ENCODE assay signal across 9 cellular contexts in the genomic region with DNA sequence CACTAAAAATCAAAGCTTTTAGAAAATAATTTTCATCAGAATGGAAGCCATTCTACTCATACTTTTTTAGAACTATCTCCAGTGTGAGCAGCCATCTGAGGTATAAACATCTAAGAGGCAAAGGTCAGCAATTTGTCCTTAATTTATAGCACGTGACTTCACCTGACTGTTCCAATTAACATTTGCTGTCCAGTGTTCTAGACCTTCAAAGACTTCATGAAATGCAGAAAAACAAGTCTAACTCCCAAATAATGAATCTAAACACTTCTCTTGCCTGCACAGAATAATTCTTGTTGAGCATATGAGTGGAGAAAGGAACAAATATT. TPM values are rescaled to one million over a fixed set of nuclear protein-coding genes. Genes with fewer than 3 reads are reported as not detected.
A peak's percentile ranks its signal among the peaks of the same experiment; 100 is the strongest.
DNase-seq lines count a peak whose midpoint lies in the region; TF ChIP-seq lines count a peak whose summit lies in the region.
"Had no signal": no experiment of that assay in that cellular context is flagged by ENCODE, and none has a peak within 500 bp of the region (broad histone marks: within the 10 kb centered on the region; RNA-seq: fewer than 3 reads in every experiment).

No MANE protein-coding gene starts in this region.

- peak overlapping the region; percentile 72 for H2AFZ ChIP-seq in fibroblast of lung (ENCODE audit: low read length)

- H3K4me3 ChIP-seq in SJSA1 (no peak overlapping the region), fibroblast of lung (replicated peaks in 1 of 4; ENCODE audit: control extremely low read depth in 1 of 4, insufficient read depth in 1 of 4, low read depth in 3 of 4, low read length in 4 of 4) (peak overlapping the region; percentile 30 to 56 (median 46)), rectal smooth muscle tissue (ENCODE audit: low read length) (peak overlapping the region; percentile 60)

- H3K9ac ChIP-seq in fibroblast of lung (ENCODE audit: insufficient read depth, low read length) (peak overlapping the region; percentile 47), rectal smooth muscle tissue (ENCODE audit: low read length) (no peak overlapping the region)

- CTCF ChIA-PET in HEK293T (lab: Yijun Ruan, JAX) = no interaction called here

- H3K27me3 ChIP-seq in SJSA1 (replicated peaks) = no peaks in the 10 kb centered on the region
- no peaks in the 10 kb centered on the region for H3K27me3 ChIP-seq in fibroblast of lung (ENCODE audit: control insufficient read depth, insufficient read depth, low read length)
- H3K27me3 ChIP-seq in rectal smooth muscle tissue (ENCODE audit: control insufficient read depth, insufficient read depth, low read length) = no peaks in the 10 kb centered on the region

- POLR2A ChIA-PET in HEK293T (lab: Yijun Ruan, JAX) = no interaction called here

- peaks cover 47% of the 10 kb centered on the region for H3K79me2 ChIP-seq in fibroblast of lung (ENCODE audit: control insufficient read depth, insufficient read depth, low read length)

- peak overlapping the region; percentile 96 for H3K4me2 ChIP-seq in fibroblast of lung (ENCODE audit: extremely low read depth, insufficient read depth, low read length)

- H3K4me1 ChIP-seq in SJSA1 (replicated peaks) (peaks cover 6% of the 10 kb centered on the region; the same call in 1 of the 2 replicates), fibroblast of lung (ENCODE audit: control insufficient read depth, extremely low read depth, insufficient read depth, low read length) (no peaks in the 10 kb centered on the region), rectal smooth muscle tissue (ENCODE audit: control insufficient read depth, insufficient read depth, low read length) (peaks cover 7% of the 10 kb centered on the region)

- H3K9me3 ChIP-seq in SJSA1 (replicated peaks) (no peaks in the 10 kb centered on the region), fibroblast of lung (ENCODE audit: control insufficient read depth, insufficient read depth, low read depth, low read length) (no peaks in the 10 kb centered on the region)

- no peak for TF ChIP-seq CTCF in fibroblast of lung (conservative IDR thresholded peaks at IDR 0.05 in 1 of 2, IDR thresholded peaks at IDR 0.05 in 1 of 2; ENCODE audit: low read depth in 1 of 2, low read length in 2 of 2)

- H4K20me1 ChIP-seq in fibroblast of lung (ENCODE audit: control insufficient read depth, extremely low read depth, insufficient read depth, low read length) = no peaks in the 10 kb centered on the region

- H3K36me3 ChIP-seq in SJSA1 (peaks cover 10% of the 10 kb centered on the region; the same call in 1 of the 2 replicates), fibroblast of lung (ENCODE audit: control insufficient read depth, insufficient read depth, low read length) (no peaks in the 10 kb centered on the region), rectal smooth muscle tissue (ENCODE audit: control insufficient read depth, insufficient read depth, low read length) (peaks cover 2% of the 10 kb centered on the region)

- peak overlapping the region; percentile 80 for H3K27ac ChIP-seq in SJSA1
- peak overlapping the region; percentile 81 for H3K27ac ChIP-seq in fibroblast of lung (ENCODE audit: insufficient read depth, low read length)
- peak overlapping the region; percentile 72 for H3K27ac ChIP-seq in rectal smooth muscle tissue (ENCODE audit: low read depth, low read length)

- peak; percentile 4 for DNase-seq in EL
- no peak for DNase-seq in SJSA1 (ENCODE audit: low read depth in 1 of 2, low spot score in 2 of 2)
- DNase-seq in fibroblast of lung (ENCODE audit: low read depth in 2 of 2) = peak in 1 of 2 donors; percentile 1
- DNase-seq in HEK293T (ENCODE audit: extremely low spot score) = no peak
- DNase-seq in NCI-H2107 (lab: John Stamatoyannopoulos, UW) = no peak
- no peak for DNase-seq in activated CD4-positive, CD25-positive, alpha-beta regulatory T cell treated with anti-CD3 and anti-CD28 coated beads, Interleukin-2, amount 50 U/mL, for 72 hours
- DNase-seq in medulla oblongata (ENCODE audit: extremely low spot score) = no peak
- DNase-seq: NCI-H526 treated with DMSO at 0.1 percent for 48 hours had no signal

TF ChIP-seq in HEK293T, 16 proteins besides CTCF, POLR2A, EP300 and RAD21:
- TF ChIP-seq ELF4 (IDR thresholded peaks at IDR 0.05) (no peak), LEF1 (IDR thresholded peaks at IDR 0.05; ENCODE audit: borderline replicate concordance) (no peak), NFRKB (IDR thresholded peaks at IDR 0.05) (no peak), SP1 (IDR thresholded peaks at IDR 0.05) (no peak), TARDBP (IDR thresholded peaks at IDR 0.05) (no peak), L3MBTL2 (conservative IDR thresholded peaks at IDR 0.05) (no peak), ZNF384 (IDR thresholded peaks at IDR 0.05) (no peak), ARNT (IDR thresholded peaks at IDR 0.05) (no peak), FOXA1 (IDR thresholded peaks at IDR 0.05) (no peak), BHLHE40 (IDR thresholded peaks at IDR 0.05; ENCODE audit: borderline replicate concordance) (no peak), HDGF (IDR thresholded peaks at IDR 0.05; ENCODE audit: borderline replicate concordance) (no peak), FOXK2 (IDR thresholded peaks at IDR 0.05) (no peak), SUZ12 (IDR thresholded peaks at IDR 0.05) (no peak), FOXM1 (IDR thresholded peaks at IDR 0.05; ENCODE audit: borderline replicate concordance) (no peak), CTBP1 (IDR thresholded peaks at IDR 0.05; ENCODE audit: borderline replicate concordance) (no peak)
- TF ChIP-seq, protein P1, sequence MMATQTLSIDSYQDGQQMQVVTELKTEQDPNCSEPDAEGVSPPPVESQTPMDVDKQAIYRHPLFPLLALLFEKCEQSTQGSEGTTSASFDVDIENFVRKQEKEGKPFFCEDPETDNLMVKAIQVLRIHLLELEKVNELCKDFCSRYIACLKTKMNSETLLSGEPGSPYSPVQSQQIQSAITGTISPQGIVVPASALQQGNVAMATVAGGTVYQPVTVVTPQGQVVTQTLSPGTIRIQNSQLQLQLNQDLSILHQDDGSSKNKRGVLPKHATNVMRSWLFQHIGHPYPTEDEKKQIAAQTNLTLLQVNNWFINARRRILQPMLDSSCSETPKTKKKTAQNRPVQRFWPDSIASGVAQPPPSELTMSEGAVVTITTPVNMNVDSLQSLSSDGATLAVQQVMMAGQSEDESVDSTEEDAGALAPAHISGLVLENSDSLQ (IDR thresholded peaks at IDR 0.05) = no peak

RNA-seq across cellular contexts. Expression of a gene that starts 12.0 kb away (rescaled TPM):
- 51.5 and 57.9 TPM in 2 replicates for total RNA-seq in SJSA1 (2014; rRNA removed; shearing (Covaris generic))
- total RNA-seq in fibroblast of lung = 44.4 and 52.4 TPM in 2 replicates
- polyA plus RNA-seq in fibroblast of lung = 29.9 and 31.3 TPM in 2 replicates
- polyA plus RNA-seq in fibroblast of lung (2012) = 19.9 and 22.6 TPM in 2 replicates
- 6.9 and 20.5 TPM in 2 replicates for polyA minus RNA-seq in fibroblast of lung (ENCODE audit: low replicate concordance)

RNA-seq across cellular contexts. Expression of a gene that starts 52.6 kb away (rescaled TPM):
- total RNA-seq in SJSA1 (2014; rRNA removed; shearing (Covaris generic)) = not detected in 2 replicates
- not detected in 2 replicates for total RNA-seq in fibroblast of lung
- polyA plus RNA-seq in fibroblast of lung = not detected in 2 replicates
- polyA plus RNA-seq in fibroblast of lung (2012) = 0.01 TPM in 1 of 2 replicates, not detected in the other
- not detected in 2 replicates for polyA minus RNA-seq in fibroblast of lung (ENCODE audit: low replicate concordance)
